ENCODE assay signal across 1 cellular context in genomic region chr5:169702726-169703481, GRCh38.
TF ChIP-seq lines count a peak whose summit lies in the region.

No MANE protein-coding gene starts in this region.

TF ChIP-seq in IMR-90, 13 proteins besides CTCF, POLR2A, EP300 and RAD21:
- TF ChIP-seq CHD1 (IDR thresholded peaks at IDR 0.05; ENCODE audit: low read depth, low read length) (no peak), MAZ (IDR thresholded peaks at IDR 0.05; ENCODE audit: borderline replicate concordance, low read depth, low read length) (no peak), MXI1 (IDR thresholded peaks at IDR 0.05; ENCODE audit: borderline replicate concordance, low read depth, low read length) (no peak), SMC3 (IDR thresholded peaks at IDR 0.05; ENCODE audit: low read depth, low read length) (no peak), FOS (IDR thresholded peaks at IDR 0.05; ENCODE audit: low read depth, low read length) (no peak), CEBPB (IDR thresholded peaks at IDR 0.05; ENCODE audit: low read depth, low read length) (no peak)
TF ChIP-seq in IMR-90: peak in this region for 0.
